ENCODE assay signal across 13 cellular contexts in the genomic region with DNA sequence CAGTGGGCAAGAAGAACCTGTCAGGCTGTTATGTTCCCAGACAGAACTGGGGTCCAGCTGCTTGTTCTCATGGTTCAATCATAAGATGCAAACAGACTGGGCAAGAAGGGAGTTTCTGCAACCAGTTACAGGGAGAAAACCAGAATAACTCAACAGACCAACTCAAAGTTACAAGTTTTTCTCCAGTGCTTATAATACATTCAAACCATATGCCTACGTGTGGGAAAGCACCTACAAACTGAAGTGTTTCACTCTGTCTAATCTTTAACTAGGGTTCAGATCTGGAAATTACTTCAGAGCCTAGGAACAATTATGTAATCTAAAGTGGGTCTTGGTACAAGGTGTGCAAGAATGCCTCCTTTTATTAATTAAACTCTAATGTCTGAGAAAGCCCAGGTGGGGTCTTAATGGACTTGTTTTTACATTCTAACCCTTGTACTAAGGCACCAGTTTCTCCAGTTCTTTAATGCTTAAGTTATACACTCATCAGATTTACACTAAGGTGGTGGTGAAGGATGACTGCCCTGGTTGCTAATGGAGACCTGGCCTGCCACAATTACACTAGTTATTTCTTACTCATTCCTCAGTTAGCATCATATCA.
DNase-seq lines count a peak whose midpoint lies in the region; ATAC-seq and TF ChIP-seq lines count a peak whose summit lies in the region.
"Had no signal": no experiment of that assay in that cellular context is flagged by ENCODE, and none has a peak within 500 bp of the region (broad histone marks: within the 10 kb centered on the region; RNA-seq: fewer than 3 reads in every experiment).

No MANE protein-coding gene starts in this region.

- H3K4me3 ChIP-seq in epithelial cell of proximal tubule (ENCODE audit: low read depth, low read length), result no peak overlapping the region
- no peak overlapping the region for H3K4me3 ChIP-seq in lower leg skin (ENCODE audit: low read depth, poor library complexity, severe bottlenecking)
- no peak overlapping the region for H3K4me3 ChIP-seq in endodermal cell (ENCODE audit: low read length)
- no peak overlapping the region for H3K4me3 ChIP-seq in prostate gland
- H3K4me3 ChIP-seq: BLaER1 had no signal

- TF ChIP-seq POLR2A in GM18505 (IDR thresholded peaks at IDR 0.05; ENCODE audit: borderline replicate concordance, extremely low read depth, insufficient read depth, insufficient read length) (no peak), lower leg skin (IDR thresholded peaks at IDR 0.05) (no peak), prostate gland (IDR thresholded peaks at IDR 0.05) (no peak)

- no peak overlapping the region for H3K4me3 Mint-ChIP-seq in endodermal cell
- no peak overlapping the region for H3K4me3 Mint-ChIP-seq in stimulated activated effector memory CD8-positive, alpha-beta T cell treated with anti-CD3 and anti-CD28 coated beads, Interleukin-12 subunit alpha, Interleukin-12 subunit beta, amount 100 ng/mL, for 72 hours
- H3K4me3 Mint-ChIP-seq: activated CD4-positive, alpha-beta memory T cell treated with anti-CD3 and anti-CD28 coated beads, Interleukin-2, amount 10 ng/mL, durations not matched to agents 7 days and 5 days; naive B cell had no signal

- 71 to 92% methylated on average over 1 of the region's 1 CpG for WGBS in lower leg skin, 2 donors
- 88 to 100% methylated on average over 1 of the region's 1 CpG for WGBS in endodermal cell (ENCODE audit: insufficient coverage in 1 of 2, insufficient read length in 1 of 2), 2 experiments
- WGBS in prostate gland, result 70% methylated on average over 1 of the region's 1 CpG

- H3K27ac ChIP-seq in endodermal cell (ENCODE audit: low read depth, low read length) (no peak overlapping the region), prostate gland (no peak overlapping the region)
- H3K27ac ChIP-seq: BLaER1 had no signal

- H3K4me1 ChIP-seq in endodermal cell (ENCODE audit: control insufficient read depth, insufficient read depth, low read length), result no peaks in the 10 kb centered on the region
- no peaks in the 10 kb centered on the region for H3K4me1 ChIP-seq in prostate gland (replicated peaks)
- H3K4me1 ChIP-seq: BLaER1 had no signal

- peaks cover 3% of the 10 kb centered on the region for H3K27me3 Mint-ChIP-seq in endodermal cell (ENCODE audit: insufficient read depth)
- H3K27me3 Mint-ChIP-seq: activated CD4-positive, alpha-beta memory T cell treated with anti-CD3 and anti-CD28 coated beads, Interleukin-2, amount 10 ng/mL, durations not matched to agents 7 days and 5 days; naive B cell had no signal

- no peak for TF ChIP-seq CTCF in epithelial cell of proximal tubule (conservative IDR thresholded peaks at IDR 0.05; ENCODE audit: low read depth, low read length)
- no peak for TF ChIP-seq CTCF in lower leg skin (IDR thresholded peaks at IDR 0.05)
- TF ChIP-seq CTCF in endodermal cell (conservative IDR thresholded peaks at IDR 0.05), result no peak
- no peak for TF ChIP-seq CTCF in prostate gland (IDR thresholded peaks at IDR 0.05)

- H3K27ac Mint-ChIP-seq in endodermal cell, result no peak overlapping the region
- H3K27ac Mint-ChIP-seq in stimulated activated effector memory CD8-positive, alpha-beta T cell treated with anti-CD3 and anti-CD28 coated beads, Interleukin-12 subunit alpha, Interleukin-12 subunit beta, amount 100 ng/mL, for 72 hours, result no peak overlapping the region
- H3K27ac Mint-ChIP-seq: activated CD4-positive, alpha-beta memory T cell treated with anti-CD3 and anti-CD28 coated beads, Interleukin-2, amount 10 ng/mL, durations not matched to agents 7 days and 5 days; naive B cell had no signal

- H3K27me3 ChIP-seq in endodermal cell (ENCODE audit: control insufficient read depth, insufficient read depth, low read length, poor library complexity, severe bottlenecking), result no peaks in the 10 kb centered on the region
- no peaks in the 10 kb centered on the region for H3K27me3 ChIP-seq in prostate gland (replicated peaks; ENCODE audit: insufficient read depth)
- H3K27me3 ChIP-seq: BLaER1 had no signal

- no peaks in the 10 kb centered on the region for H3K9me3 Mint-ChIP-seq in endodermal cell
- H3K9me3 Mint-ChIP-seq in stimulated activated effector memory CD8-positive, alpha-beta T cell treated with anti-CD3 and anti-CD28 coated beads, Interleukin-12 subunit alpha, Interleukin-12 subunit beta, amount 100 ng/mL, for 72 hours, result peaks cover 15% of the 10 kb centered on the region

- ATAC-seq in GM18505 (IDR thresholded peaks at IDR 0.05; ENCODE audit: unreplicated experiment) (peak; percentile 60), GM21360 (IDR thresholded peaks at IDR 0.05; ENCODE audit: unreplicated experiment) (peak; percentile 47), HG03045 (IDR thresholded peaks at IDR 0.05; ENCODE audit: unreplicated experiment) (peak; percentile 59)
- no peak for ATAC-seq in stimulated activated effector memory CD8-positive, alpha-beta T cell treated with anti-CD3 and anti-CD28 coated beads, Interleukin-12 subunit alpha, Interleukin-12 subunit beta, amount 100 ng/mL, for 72 hours

- no peak overlapping the region for H3K9ac ChIP-seq in endodermal cell (ENCODE audit: extremely low read depth, low read length, poor library complexity, severe bottlenecking)
- H3K9ac ChIP-seq: BLaER1 had no signal

- H3K36me3 ChIP-seq in endodermal cell (ENCODE audit: control insufficient read depth, insufficient read depth, low read length) (no peaks in the 10 kb centered on the region), prostate gland (no peaks in the 10 kb centered on the region)
- H3K36me3 ChIP-seq: BLaER1 had no signal

- peaks cover 6% of the 10 kb centered on the region for H3K9me3 ChIP-seq in endodermal cell (ENCODE audit: control insufficient read depth, low read length)
- H3K9me3 ChIP-seq in prostate gland, result no peaks in the 10 kb centered on the region

- intact Hi-C loops in lower leg skin (cut with DNase I; ENCODE audit: low total_unique reads) (no loop called here), prostate gland (cut with DNase I) (no loop called here)

- DNase-seq in epithelial cell of proximal tubule (ENCODE audit: low read depth) (peak; percentile 98), lower leg skin (ENCODE audit: low spot score in 2 of 2) (no peak), endodermal cell (no peak), prostate gland (ENCODE audit: low spot score) (no peak)
- no peak for DNase-seq in stimulated activated effector memory CD8-positive, alpha-beta T cell treated with anti-CD3 and anti-CD28 coated beads, Interleukin-12 subunit alpha, Interleukin-12 subunit beta, amount 100 ng/mL, for 72 hours (ENCODE audit: low spot score in 2 of 2)
- DNase-seq: activated CD4-positive, alpha-beta memory T cell treated with anti-CD3 and anti-CD28 coated beads, Interleukin-2, amount 10 ng/mL, durations not matched to agents 7 days and 5 days; hypothalamus; naive B cell; NCI-H524 had no signal

- H3K4me1 Mint-ChIP-seq in endodermal cell, result peaks cover 5% of the 10 kb centered on the region
- H3K4me1 Mint-ChIP-seq in stimulated activated effector memory CD8-positive, alpha-beta T cell treated with anti-CD3 and anti-CD28 coated beads, Interleukin-12 subunit alpha, Interleukin-12 subunit beta, amount 100 ng/mL, for 72 hours, result no peaks in the 10 kb centered on the region
- H3K4me1 Mint-ChIP-seq: activated CD4-positive, alpha-beta memory T cell treated with anti-CD3 and anti-CD28 coated beads, Interleukin-2, amount 10 ng/mL, durations not matched to agents 7 days and 5 days; naive B cell had no signal

- H3K36me3 Mint-ChIP-seq in endodermal cell (ENCODE audit: low read depth), result no peaks in the 10 kb centered on the region
- H3K36me3 Mint-ChIP-seq in stimulated activated effector memory CD8-positive, alpha-beta T cell treated with anti-CD3 and anti-CD28 coated beads, Interleukin-12 subunit alpha, Interleukin-12 subunit beta, amount 100 ng/mL, for 72 hours, result no peaks in the 10 kb centered on the region
- H3K36me3 Mint-ChIP-seq: naive B cell had no signal
